11 cellular contexts compared by ENCODE assay signal in genomic region chr13:102680842-102681725, GRCh38. TPM values are rescaled to one million over a fixed set of nuclear protein-coding genes. Genes with fewer than 3 reads are reported as not detected.
A peak's percentile ranks its signal among the peaks of the same experiment; 100 is the strongest.
DNase-seq lines count a peak whose midpoint lies in the region; ATAC-seq and TF ChIP-seq lines count a peak whose summit lies in the region.
"Had no signal": no experiment of that assay in that cellular context is flagged by ENCODE, and none has a peak within 500 bp of the region (broad histone marks: within the 10 kb centered on the region; RNA-seq: fewer than 3 reads in every experiment).

No MANE protein-coding gene starts in this region.

- DNase-seq in activated CD4-positive, alpha-beta memory T cell treated with anti-CD3 and anti-CD28 coated beads for 36 hours: no peak
- DNase-seq in natural killer cell (no peak), NCI-H748 treated with DMSO at 0.1 percent for 48 hours (lab: John Stamatoyannopoulos, UW) (no peak), ecto neural progenitor cell (ENCODE audit: low spot score) (no peak), DMS79 (lab: John Stamatoyannopoulos, UW) (no peak), Right ventricle myocardium inferior (ENCODE audit: missing footprints) (no peak)
- DNase-seq: SHP77 treated with DMSO at 0.1 percent for 48 hours had no signal

- H3K4me1 Mint-ChIP-seq in activated CD4-positive, alpha-beta memory T cell treated with anti-CD3 and anti-CD28 coated beads for 36 hours (ENCODE audit: low read depth): peaks cover 24% of the 10 kb centered on the region
- H3K4me1 Mint-ChIP-seq in natural killer cell: peaks cover 16 to 30% of the 10 kb centered on the region in 2 donors

- H3K9me3 Mint-ChIP-seq in activated CD4-positive, alpha-beta memory T cell treated with anti-CD3 and anti-CD28 coated beads for 36 hours: no peaks in the 10 kb centered on the region
- no peaks in the 10 kb centered on the region for H3K9me3 Mint-ChIP-seq in natural killer cell

- no peaks in the 10 kb centered on the region for H3K27me3 Mint-ChIP-seq in activated CD4-positive, alpha-beta memory T cell treated with anti-CD3 and anti-CD28 coated beads for 36 hours
- H3K27me3 Mint-ChIP-seq in natural killer cell (ENCODE audit: low read depth in 2 of 2): no peaks in the 10 kb centered on the region

- H3K36me3 Mint-ChIP-seq in activated CD4-positive, alpha-beta memory T cell treated with anti-CD3 and anti-CD28 coated beads for 36 hours: peaks cover 18% of the 10 kb centered on the region
- peaks cover 11% of the 10 kb centered on the region for H3K36me3 Mint-ChIP-seq in natural killer cell

- ATAC-seq in GM18868 (IDR thresholded peaks at IDR 0.05; ENCODE audit: unreplicated experiment) (peak; percentile 48), HG03159 (IDR thresholded peaks at IDR 0.05; ENCODE audit: unreplicated experiment) (peak; percentile 40), natural killer cell (peak; percentile 36 to 76 (median 60)), Right ventricle myocardium inferior (no peak)

- POLR2A ChIA-PET in activated CD4-positive, alpha-beta memory T cell treated with anti-CD3 and anti-CD28 coated beads for 36 hours (lab: Charles Lee): no interaction called here

- no peak for TF ChIP-seq CTCF in natural killer cell (IDR thresholded peaks at IDR 0.05)

- H3K27ac Mint-ChIP-seq in activated CD4-positive, alpha-beta memory T cell treated with anti-CD3 and anti-CD28 coated beads for 36 hours: peak overlapping the region; percentile 69
- H3K27ac Mint-ChIP-seq in natural killer cell: peak overlapping the region; percentile 70 to 72

- no peak overlapping the region for H3K4me3 Mint-ChIP-seq in activated CD4-positive, alpha-beta memory T cell treated with anti-CD3 and anti-CD28 coated beads for 36 hours
- H3K4me3 Mint-ChIP-seq in natural killer cell: no peak overlapping the region

- intact Hi-C loops in activated CD4-positive, alpha-beta memory T cell treated with anti-CD3 and anti-CD28 coated beads for 36 hours (cut with micrococcal nuclease): loop anchor here (5.0 kb wide), 1 partner anchor 166 kb away; the partner anchor contains the start of gene ERCC5
- intact Hi-C loops in natural killer cell (cut with micrococcal nuclease) (no loop called here), Right ventricle myocardium inferior (cut with DNase I) (no loop called here)

- CTCF ChIA-PET in activated CD4-positive, alpha-beta memory T cell treated with anti-CD3 and anti-CD28 coated beads for 36 hours (lab: Charles Lee): interaction anchor here (1.2 kb wide), 1 partner anchor 120 kb away, joined by 3 read pairs; no protein-coding TSS in a partner anchor

RNA-seq across cellular contexts. Expression of gene METTL21C, which starts 13.8 kb away (rescaled TPM):
- not detected for total RNA-seq in activated CD4-positive, alpha-beta memory T cell treated with anti-CD3 and anti-CD28 coated beads for 36 hours
- total RNA-seq in natural killer cell (not detected), Right ventricle myocardium inferior (not detected)
- total RNA-seq: bronchial epithelial cell, kidney epithelial cell had no signal
